Comparison of ENCODE assay signal across 19 cellular contexts in the genomic region with DNA sequence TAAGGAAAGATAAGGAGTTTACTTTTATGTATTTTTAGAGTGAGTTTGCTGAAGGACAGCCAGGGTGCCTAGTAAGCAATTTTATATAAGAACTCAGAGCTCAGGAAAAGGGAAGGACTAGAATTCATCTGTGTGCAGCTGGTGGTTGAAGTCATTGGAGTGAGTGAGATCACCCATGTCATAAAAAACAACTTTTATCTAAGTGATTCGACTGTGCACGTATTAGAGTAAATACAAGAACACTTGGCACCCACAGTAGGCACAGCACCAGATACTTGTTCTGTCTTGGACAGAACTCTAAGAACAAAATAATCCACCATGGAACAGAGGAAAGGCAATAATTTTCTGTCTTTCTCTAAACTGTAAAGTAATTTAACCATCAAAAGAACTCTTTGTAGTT. TPM values are rescaled to one million over a fixed set of nuclear protein-coding genes. Genes with fewer than 3 reads are reported as not detected.
DNase-seq lines count a peak whose midpoint lies in the region; ATAC-seq, FAIRE-seq and TF ChIP-seq lines count a peak whose summit lies in the region.
"Had no signal": no experiment of that assay in that cellular context is flagged by ENCODE, and none has a peak within 500 bp of the region (broad histone marks: within the 10 kb centered on the region; RNA-seq: fewer than 3 reads in every experiment).

No MANE protein-coding gene starts in this region.

- H3K9me3 ChIP-seq in endothelial cell of umbilical vein (replicated peaks; ENCODE audit: control insufficient read depth, insufficient read depth, low read length): no peaks in the 10 kb centered on the region
- H3K9me3 ChIP-seq: SJSA1 had no signal

- TF ChIP-seq CTCF in endothelial cell of umbilical vein (IDR thresholded peaks at IDR 0.05; ENCODE audit: extremely low read depth in 1 of 2, insufficient read depth in 1 of 2, low read depth in 1 of 2, low read length in 2 of 2) (no peak), kidney epithelial cell (IDR thresholded peaks at IDR 0.05; ENCODE audit: insufficient read depth, low read length, poor library complexity, severe bottlenecking) (no peak)

- H3K4me3 ChIP-seq in endothelial cell of umbilical vein (replicated peaks in 1 of 3; ENCODE audit: insufficient read depth in 1 of 3, low read depth in 1 of 3, low read length in 3 of 3) (no peak overlapping the region), kidney epithelial cell (ENCODE audit: low read depth, low read length) (no peak overlapping the region)
- H3K4me3 ChIP-seq: SJSA1 had no signal

- intact Hi-C loops in endothelial cell of umbilical vein (cut with micrococcal nuclease): no loop called here
- intact Hi-C loops in activated T-helper 1 cell treated with anti-CD3 and anti-CD28 coated beads, Interleukin-12 subunit alpha, Interleukin-12 subunit beta, Interleukin-2, Interleukin-4 antibody, amounts not matched to agents 30 ng/mL and 10 ng/mL and 1 ng/mL, durations not matched to agents 14 hours and 24 hours and 36 hours (cut with micrococcal nuclease): no loop called here

- no peak for FAIRE-seq in endothelial cell of umbilical vein (lab: Jason Lieb, UNC)
- FAIRE-seq: G401.6, H1, HTR-8/SVneo had no signal

- H3K9me3 Mint-ChIP-seq in activated T-helper 1 cell treated with anti-CD3 and anti-CD28 coated beads, Interleukin-12 subunit alpha, Interleukin-12 subunit beta, Interleukin-2, Interleukin-4 antibody, amounts not matched to agents 30 ng/mL and 10 ng/mL and 1 ng/mL, durations not matched to agents 14 hours and 24 hours and 36 hours: no peaks in the 10 kb centered on the region
- H3K9me3 Mint-ChIP-seq: naive thymus-derived CD8-positive, alpha-beta T cell; stimulated activated naive CD8-positive, alpha-beta T cell treated with anti-CD3 and anti-CD28 coated beads, Interleukin-15, amount 100 ng/mL, for 72 hours had no signal

- H3K79me2 ChIP-seq in endothelial cell of umbilical vein (ENCODE audit: control insufficient read depth, insufficient read depth, low read length): no peaks in the 10 kb centered on the region

- peaks cover 17% of the 10 kb centered on the region for H3K4me1 ChIP-seq in endothelial cell of umbilical vein (ENCODE audit: control insufficient read depth, extremely low read depth, insufficient read depth, low read length)

- H3K36me3 ChIP-seq in endothelial cell of umbilical vein (ENCODE audit: control insufficient read depth in 2 of 2, extremely low read depth in 1 of 2, insufficient read depth in 2 of 2, low read length in 2 of 2): no peaks in the 10 kb centered on the region
- no peaks in the 10 kb centered on the region for H3K36me3 ChIP-seq in kidney epithelial cell (ENCODE audit: control insufficient read depth, insufficient read depth, low read length)
- H3K36me3 ChIP-seq: SJSA1 had no signal

- no peak for ATAC-seq in HG03520 (IDR thresholded peaks at IDR 0.05; ENCODE audit: unreplicated experiment)
- ATAC-seq in HG03108 (IDR thresholded peaks at IDR 0.05; ENCODE audit: unreplicated experiment): no peak
- ATAC-seq: naive thymus-derived CD8-positive, alpha-beta T cell; stimulated activated naive CD8-positive, alpha-beta T cell treated with anti-CD3 and anti-CD28 coated beads, Interleukin-15, amount 100 ng/mL, for 72 hours had no signal

- H3K4me1 Mint-ChIP-seq in activated T-helper 1 cell treated with anti-CD3 and anti-CD28 coated beads, Interleukin-12 subunit alpha, Interleukin-12 subunit beta, Interleukin-2, Interleukin-4 antibody, amounts not matched to agents 30 ng/mL and 10 ng/mL and 1 ng/mL, durations not matched to agents 14 hours and 24 hours and 36 hours (ENCODE audit: low read depth): no peaks in the 10 kb centered on the region
- H3K4me1 Mint-ChIP-seq: naive thymus-derived CD8-positive, alpha-beta T cell; stimulated activated naive CD8-positive, alpha-beta T cell treated with anti-CD3 and anti-CD28 coated beads, Interleukin-15, amount 100 ng/mL, for 72 hours had no signal

- no peaks in the 10 kb centered on the region for H4K20me1 ChIP-seq in endothelial cell of umbilical vein (replicated peaks; ENCODE audit: control insufficient read depth, extremely low read depth, insufficient read depth, low read length)

- H3K27me3 ChIP-seq in endothelial cell of umbilical vein (ENCODE audit: control insufficient read depth in 2 of 2, insufficient read depth in 2 of 2, low read length in 2 of 2): no peaks in the 10 kb centered on the region
- H3K27me3 ChIP-seq in kidney epithelial cell (ENCODE audit: control insufficient read depth, insufficient read depth, low read length): no peaks in the 10 kb centered on the region
- H3K27me3 ChIP-seq: SJSA1 had no signal

- CTCF ChIA-PET in endothelial cell of umbilical vein (lab: Charles Lee): interaction anchor here (1.6 kb wide), 1 partner anchor 15 kb away, joined by 7 read pairs; no protein-coding TSS in a partner anchor

- no peak overlapping the region for H3K27ac ChIP-seq in endothelial cell of umbilical vein (ENCODE audit: insufficient read depth, low read depth, low read length)
- H3K27ac ChIP-seq: SJSA1, VCaP had no signal

- peak; percentile 29 for DNase-seq in NCI-H226
- peak; percentile 33 for DNase-seq in endothelial cell of umbilical vein (ENCODE audit: low read depth, low spot score)
- peak; percentile 37 for DNase-seq in kidney epithelial cell (ENCODE audit: low read depth)
- peak; percentile 36 for DNase-seq in stromal cell of bone marrow (ENCODE audit: low read depth)
- DNase-seq in activated T-helper 1 cell treated with anti-CD3 and anti-CD28 coated beads, Interleukin-12 subunit alpha, Interleukin-12 subunit beta, Interleukin-2, Interleukin-4 antibody, amounts not matched to agents 30 ng/mL and 10 ng/mL and 1 ng/mL, durations not matched to agents 14 hours and 24 hours and 36 hours (ENCODE audit: low spot score): no peak
- DNase-seq in NCI-H526 (lab: John Stamatoyannopoulos, UW): no peak
- DNase-seq: activated naive CD4-positive, alpha-beta T cell treated with anti-CD3 and anti-CD28 coated beads, Interleukin-2, amount 50 U/mL, for 16 hours; C1 segment of cervical spinal cord; naive thymus-derived CD8-positive, alpha-beta T cell; NCI-H146; NCI-H82; stimulated activated naive CD8-positive, alpha-beta T cell treated with anti-CD3 and anti-CD28 coated beads, Interleukin-15, amount 100 ng/mL, for 72 hours had no signal

- H3K4me3 Mint-ChIP-seq in activated T-helper 1 cell treated with anti-CD3 and anti-CD28 coated beads, Interleukin-12 subunit alpha, Interleukin-12 subunit beta, Interleukin-2, Interleukin-4 antibody, amounts not matched to agents 30 ng/mL and 10 ng/mL and 1 ng/mL, durations not matched to agents 14 hours and 24 hours and 36 hours: no peak overlapping the region
- H3K4me3 Mint-ChIP-seq: naive thymus-derived CD8-positive, alpha-beta T cell; stimulated activated naive CD8-positive, alpha-beta T cell treated with anti-CD3 and anti-CD28 coated beads, Interleukin-15, amount 100 ng/mL, for 72 hours had no signal

- H3K9ac ChIP-seq in endothelial cell of umbilical vein (replicated peaks; ENCODE audit: extremely low read depth, insufficient read depth, low read length): no peak overlapping the region

- no peak overlapping the region for H3K4me2 ChIP-seq in endothelial cell of umbilical vein (ENCODE audit: insufficient read depth, low read length)

- H3K27ac Mint-ChIP-seq in activated T-helper 1 cell treated with anti-CD3 and anti-CD28 coated beads, Interleukin-12 subunit alpha, Interleukin-12 subunit beta, Interleukin-2, Interleukin-4 antibody, amounts not matched to agents 30 ng/mL and 10 ng/mL and 1 ng/mL, durations not matched to agents 14 hours and 24 hours and 36 hours: no peak overlapping the region
- H3K27ac Mint-ChIP-seq: naive thymus-derived CD8-positive, alpha-beta T cell; stimulated activated naive CD8-positive, alpha-beta T cell treated with anti-CD3 and anti-CD28 coated beads, Interleukin-15, amount 100 ng/mL, for 72 hours had no signal

- H3K9me1 ChIP-seq in endothelial cell of umbilical vein (replicated peaks; ENCODE audit: control insufficient read depth, extremely low read depth, insufficient read depth, low read length): no peaks in the 10 kb centered on the region

- POLR2A ChIA-PET in endothelial cell of umbilical vein (lab: Charles Lee): no interaction called here

- H3K36me3 Mint-ChIP-seq in activated T-helper 1 cell treated with anti-CD3 and anti-CD28 coated beads, Interleukin-12 subunit alpha, Interleukin-12 subunit beta, Interleukin-2, Interleukin-4 antibody, amounts not matched to agents 30 ng/mL and 10 ng/mL and 1 ng/mL, durations not matched to agents 14 hours and 24 hours and 36 hours (ENCODE audit: low read depth): no peaks in the 10 kb centered on the region
- H3K36me3 Mint-ChIP-seq: naive thymus-derived CD8-positive, alpha-beta T cell had no signal

- no peak overlapping the region for H2AFZ ChIP-seq in endothelial cell of umbilical vein (ENCODE audit: low read depth, low read length)

- BruUV-seq in endothelial cell of umbilical vein (replicated peaks; lab: Mats Ljungman, UMichigan): no TSS peak

- dilution Hi-C loops in endothelial cell of umbilical vein (cut with MboI; ENCODE audit: extremely low pct_ligation_motif_present, low sequenced_read_pairs): no loop called here

- no peak for TF ChIP-seq POLR2A in endothelial cell of umbilical vein (IDR thresholded peaks at IDR 0.05; ENCODE audit: low read depth, low read length)

- peaks cover 13% of the 10 kb centered on the region for H3K27me3 Mint-ChIP-seq in activated T-helper 1 cell treated with anti-CD3 and anti-CD28 coated beads, Interleukin-12 subunit alpha, Interleukin-12 subunit beta, Interleukin-2, Interleukin-4 antibody, amounts not matched to agents 30 ng/mL and 10 ng/mL and 1 ng/mL, durations not matched to agents 14 hours and 24 hours and 36 hours (ENCODE audit: insufficient read depth)

TF ChIP-seq in endothelial cell of umbilical vein, 7 proteins besides CTCF, POLR2A, EP300 and RAD21 (continues in another document):
- TF ChIP-seq FOS (IDR thresholded peaks at IDR 0.05; ENCODE audit: borderline replicate concordance, insufficient read depth, low read length) (no peak), MYC (IDR thresholded peaks at IDR 0.05; ENCODE audit: low read depth, low read length) (no peak), POLR2AphosphoS5 (IDR thresholded peaks at IDR 0.05; ENCODE audit: insufficient read depth, low read depth, low read length) (no peak)

RNA-seq across cellular contexts. Expression of a gene that starts 31.6 kb away (rescaled TPM):
- total RNA-seq in endothelial cell of umbilical vein: 0.07 and 0.13 TPM in 2 replicates
- 0.03 and 0.06 TPM in 2 replicates for polyA plus RNA-seq in endothelial cell of umbilical vein
- 0.04 and 0.08 TPM in 2 replicates for polyA plus RNA-seq in endothelial cell of umbilical vein (2011; cell fraction: cytosol; rRNA removed)
- 0.08 and 0.12 TPM in 2 replicates for polyA plus RNA-seq in endothelial cell of umbilical vein (2011; cell fraction: nucleus; rRNA removed)
- 0.05 and 0.07 TPM in 2 replicates for polyA plus RNA-seq in endothelial cell of umbilical vein (2012)
- polyA minus RNA-seq in endothelial cell of umbilical vein: 0.10 and 0.19 TPM in 2 replicates
- 0.10 TPM for polyA minus RNA-seq in endothelial cell of umbilical vein (2011; cell fraction: cytosol; rRNA and poly(A)+ RNA removed)
- polyA minus RNA-seq in endothelial cell of umbilical vein (2011; cell fraction: nucleus; rRNA and poly(A)+ RNA removed): 0.19 and 0.34 TPM in 2 replicates
- 0.42 and 0.68 TPM in 2 replicates for total RNA-seq in kidney epithelial cell
- 0.12 and 0.26 TPM in 2 replicates for total RNA-seq in activated T-helper 1 cell treated with anti-CD3 and anti-CD28 coated beads, Interleukin-12 subunit alpha, Interleukin-12 subunit beta, Interleukin-2, Interleukin-4 antibody, amounts not matched to agents 30 ng/mL and 10 ng/mL and 1 ng/mL, durations not matched to agents 14 hours and 24 hours and 36 hours

Comparison
In these comparisons a context has a peak if more than half of its experiments do, and no peak if none do; other contexts are left out.
1. DNase-seq: peak in NCI-H226 (single experiment), endothelial cell of umbilical vein (single experiment), kidney epithelial cell (single experiment) and stromal cell of bone marrow (single experiment); none in activated T-helper 1 cell treated with anti-CD3 and anti-CD28 coated beads, Interleukin-12 subunit alpha, Interleukin-12 subunit beta, Interleukin-2, Interleukin-4 antibody, amounts not matched to agents 30 ng/mL and 10 ng/mL and 1 ng/mL, durations not matched to agents 14 hours and 24 hours and 36 hours (single experiment) and NCI-H526 (0 of 2).